In the genomic region with DNA sequence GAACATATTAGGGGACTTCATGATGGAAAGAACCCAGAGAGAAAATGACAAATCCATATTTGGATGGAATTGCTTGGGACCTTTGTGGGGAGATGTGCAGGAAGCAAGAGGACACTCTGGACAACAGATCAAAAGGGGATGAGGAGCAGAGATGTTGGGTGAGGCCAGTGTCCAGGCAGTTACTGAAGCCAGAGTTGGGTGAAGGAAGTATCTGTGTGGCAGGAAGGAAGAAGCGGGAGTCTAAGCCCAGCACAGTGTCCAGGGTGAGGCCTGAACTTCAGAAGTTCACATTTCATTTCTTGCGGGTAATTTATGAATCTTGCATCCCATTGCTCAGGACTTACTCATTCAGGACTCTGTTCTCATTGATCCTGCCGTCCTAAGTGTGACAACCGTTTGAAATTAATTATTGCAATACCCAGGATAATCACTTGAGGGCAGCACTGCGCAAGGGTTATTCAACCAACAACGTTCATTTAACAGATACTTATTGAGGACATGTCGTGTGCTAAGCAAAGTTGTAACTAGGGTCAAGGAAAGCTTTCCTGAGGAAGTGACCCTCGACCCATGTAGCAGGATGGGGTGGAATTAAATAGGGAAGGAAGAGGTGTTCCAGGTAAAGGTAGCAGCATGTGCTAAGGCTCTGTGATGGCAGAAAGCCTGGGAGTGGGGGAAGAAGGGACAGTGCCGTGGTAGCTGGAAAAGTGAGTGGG, we compare ENCODE assay signal across 8 cellular contexts.
DNase-seq lines count a peak whose midpoint lies in the region; ATAC-seq and TF ChIP-seq lines count a peak whose summit lies in the region.

No MANE protein-coding gene starts in this region.

- no peak overlapping the region for H3K27ac Mint-ChIP-seq in progenitor cell of endocrine pancreas

- ATAC-seq in HG03280 (IDR thresholded peaks at IDR 0.05; ENCODE audit: unreplicated experiment) (peak; percentile 53), GM21528 (IDR thresholded peaks at IDR 0.05; ENCODE audit: low FRiP score, unreplicated experiment) (no peak)

- no peak overlapping the region for H3K4me3 ChIP-seq in fibroblast of pulmonary artery (replicated peaks; ENCODE audit: low read depth, low read length)

- H3K36me3 Mint-ChIP-seq in progenitor cell of endocrine pancreas (ENCODE audit: insufficient read depth), result peaks cover 2% of the 10 kb centered on the region

- no peak overlapping the region for H3K4me3 Mint-ChIP-seq in progenitor cell of endocrine pancreas (ENCODE audit: low read depth)

- peak; percentile 6 for DNase-seq in NCI-H2171 treated with DMSO at 0.1 percent for 48 hours (lab: John Stamatoyannopoulos, UW)
- DNase-seq in NCI-H2171 (lab: John Stamatoyannopoulos, UW), result no peak
- peak; percentile 61 for DNase-seq in OCI-M2 (lab: John Stamatoyannopoulos, UW; ENCODE audit: unreplicated experiment)
- peak; percentile 25 for DNase-seq in activated T-cell treated with anti-CD3 and anti-CD28 coated beads for 48 hours (ENCODE audit: low read depth)
- DNase-seq in fibroblast of pulmonary artery (ENCODE audit: low read depth), result peak; percentile 75
- peak; percentile 61 for DNase-seq in progenitor cell of endocrine pancreas (ENCODE audit: low spot score, unreplicated experiment)

- H3K9me3 Mint-ChIP-seq in progenitor cell of endocrine pancreas (ENCODE audit: low read depth), result peaks cover 2% of the 10 kb centered on the region

- TF ChIP-seq CTCF in fibroblast of pulmonary artery (IDR thresholded peaks at IDR 0.05; ENCODE audit: low read length, missing control alignments) (peak; percentile 77), progenitor cell of endocrine pancreas (IDR thresholded peaks at IDR 0.05; ENCODE audit: unreplicated experiment) (peak; percentile 73)

- H3K4me1 Mint-ChIP-seq in progenitor cell of endocrine pancreas (ENCODE audit: low read depth), result peaks cover 11% of the 10 kb centered on the region

- H3K27me3 Mint-ChIP-seq in progenitor cell of endocrine pancreas, result no peaks in the 10 kb centered on the region
